In genomic region chr5:55227738-55228430, GRCh38 we compare ENCODE assay signal across 9 cellular contexts. TPM values are rescaled to one million over a fixed set of nuclear protein-coding genes. Genes with fewer than 3 reads are reported as not detected.
DNase-seq lines count a peak whose midpoint lies in the region; ATAC-seq, FAIRE-seq and TF ChIP-seq lines count a peak whose summit lies in the region.
"Had no signal": no experiment of that assay in that cellular context is flagged by ENCODE, and none has a peak within 500 bp of the region (broad histone marks: within the 10 kb centered on the region; RNA-seq: fewer than 3 reads in every experiment).

No MANE protein-coding gene starts in this region.

- peak overlapping the region; percentile 89 for H3K4me2 ChIP-seq in K562 (ENCODE audit: insufficient read depth, low read length)

- peaks cover 36 to 54% (median 47%) of the 10 kb centered on the region in 3 donors for H3K4me1 Mint-ChIP-seq in naive B cell

- H3K79me2 ChIP-seq in K562 (ENCODE audit: control insufficient read depth, insufficient read depth, low read length) = no peaks in the 10 kb centered on the region

- BruUV-seq in K562 (replicated peaks; lab: Mats Ljungman, UMichigan) = no TSS peak

- in situ Hi-C loops in K562 (cut with MboI) = no loop called here

- peak overlapping the region; percentile 64 to 88 (median 84) for H3K4me3 Mint-ChIP-seq in naive B cell

- H3K36me3 Mint-ChIP-seq in naive B cell = peaks cover 0 to 9% of the 10 kb centered on the region in 2 donors

- H3K9me3 ChIP-seq in K562 (replicated peaks; ENCODE audit: control insufficient read depth, insufficient read depth, low read depth, low read length) = no peaks in the 10 kb centered on the region

- TF ChIP-seq CTCF in AG09309 (IDR thresholded peaks at IDR 0.05; ENCODE audit: control insufficient read depth, insufficient read depth, low read depth, low read length, missing control alignments) (no peak), HFF-Myc (IDR thresholded peaks at IDR 0.05; ENCODE audit: low read depth, low read length, missing control alignments) (no peak), K562 (IDR thresholded peaks at IDR 0.05 in 2 of 3, conservative IDR thresholded peaks at IDR 0.05 in 1 of 3; ENCODE audit: insufficient read depth in 2 of 3, low read depth in 1 of 3, low read length in 3 of 3) (no peak)

- peaks cover 0 to 6% (median 0%) of the 10 kb centered on the region in 7 donors for H3K9me3 Mint-ChIP-seq in naive B cell

- no peak for ATAC-seq in K562
- ATAC-seq in naive B cell (ENCODE audit: low read depth in 2 of 2) = no peak
- ATAC-seq in HG03159 (IDR thresholded peaks at IDR 0.05; ENCODE audit: unreplicated experiment) = no peak
- ATAC-seq in HG02884 (IDR thresholded peaks at IDR 0.05; ENCODE audit: unreplicated experiment) = no peak
- ATAC-seq in GM21528 (IDR thresholded peaks at IDR 0.05; ENCODE audit: low FRiP score, unreplicated experiment) = no peak

- peak overlapping the region; percentile 64 for H3K27ac ChIP-seq in K562 (ENCODE audit: extremely low read depth, low read depth, low read length)

- peaks cover 3% of the 10 kb centered on the region for H3K9me1 ChIP-seq in K562 (ENCODE audit: control insufficient read depth, insufficient read depth, low read length)

- H3K4me1 ChIP-seq in K562 (replicated peaks in 1 of 2; ENCODE audit: control insufficient read depth in 2 of 2, insufficient read depth in 2 of 2, low read length in 2 of 2) = peaks cover 12 to 40% of the 10 kb centered on the region in 2 experiments; a peak in 3 of 5 replicates

- POLR2A ChIA-PET in K562 (lab: Yijun Ruan, JAX) = interaction anchor here (0.7 to 1.0 kb wide), 2 partner anchors 13 to 80 kb away, joined by 3 to 4 read pairs; partner anchors contain the start of genes DHX29 and MTREX

- H4K20me1 ChIP-seq in K562 (replicated peaks; ENCODE audit: control insufficient read depth, insufficient read depth, low read length) = no peaks in the 10 kb centered on the region

- intact Hi-C loops in K562 (cut with micrococcal nuclease) = loop anchor here (2.0 to 5.0 kb wide), 3 partner anchors 56 to 463 kb away; partner anchors contain the start of genes CDC20B, DHX29 and MTREX

- no peaks in the 10 kb centered on the region for H3K36me3 ChIP-seq in K562 (ENCODE audit: control insufficient read depth, insufficient read depth, low read length)

- CTCF ChIA-PET in K562 (lab: Yijun Ruan, JAX; ENCODE audit: low intra/inter-chr PET ratio) = interaction anchor here (1.9 kb wide), 1 partner anchor 464 kb away, joined by 6 read pairs; no protein-coding TSS in a partner anchor

- H3K4me3 ChIP-seq in AG09309 (ENCODE audit: control insufficient read depth, low read depth, low read length) (peak overlapping the region; percentile 47), HFF-Myc (replicated peaks; ENCODE audit: low read depth, low read length) (peak overlapping the region; percentile 32), K562 (peak overlapping the region; percentile 71)

- DNase-seq in AG09309 (ENCODE audit: low read depth) (no peak), HFF-Myc (ENCODE audit: extremely low read depth, low read depth) (no peak), K562 (ENCODE audit: extremely low read depth in 1 of 4, low spot score in 3 of 4) (no peak), naive B cell (no peak), SIG-M5 treated with dmso at 0.1 percent for 504 hours (lab: John Stamatoyannopoulos, UW; ENCODE audit: unreplicated experiment) (no peak)

- peaks cover 85 to 89% (median 87%) of the 10 kb centered on the region in 3 donors for H3K27me3 Mint-ChIP-seq in naive B cell

- TF ChIP-seq POLR2A in K562 (conservative IDR thresholded peaks at IDR 0.05) = no peak

- H2AFZ ChIP-seq in K562 (ENCODE audit: low read depth, low read length) = peak overlapping the region; percentile 99

- 48% methylated on average over 25 of the region's 25 CpGs for WGBS in K562 (ENCODE audit: insufficient coverage, low coverage, missing lambda C conversion rate)

- FAIRE-seq in K562 (lab: Jason Lieb, UNC) = peak; percentile 51

- H3K27ac Mint-ChIP-seq in naive B cell = peak overlapping the region in 1 of 6 donors; percentile 90

- H3K27me3 ChIP-seq in K562 (ENCODE audit: control insufficient read depth in 2 of 2, insufficient read depth in 2 of 2, low read length in 2 of 2) = peaks cover 17 to 22% of the 10 kb centered on the region in 2 experiments

- no peak for TF ChIP-seq EP300 in K562 (IDR thresholded peaks at IDR 0.05; ENCODE audit: low read length)

- peak overlapping the region; percentile 82 to 89; a peak in 3 of 4 replicates for H3K9ac ChIP-seq in K562 (ENCODE audit: insufficient read depth in 1 of 2, low read depth in 2 of 2, low read length in 2 of 2)

- no peak for TF ChIP-seq RAD21 in K562 (CRISPR knock-in tag; conservative IDR thresholded peaks at IDR 0.05 in 1 of 2, IDR thresholded peaks at IDR 0.05 in 1 of 2)

TF ChIP-seq in K562, 482 proteins besides CTCF, POLR2A, EP300 and RAD21 (continues in another document):
- TF ChIP-seq SUPT5H (IDR thresholded peaks at IDR 0.05) = no peak
- no peak for TF ChIP-seq FOXJ3 (CRISPR knock-in tag; IDR thresholded peaks at IDR 0.05)
- peak; percentile 52 for TF ChIP-seq NFIX (CRISPR knock-in tag; IDR thresholded peaks at IDR 0.05; ENCODE audit: low read depth)
- TF ChIP-seq EP400 (IDR thresholded peaks at IDR 0.05) = peak; percentile 45; the same call in 1 of the 2 replicates
- 0 out of 4 replicates have a peak, but pooled peaks of 1 of the 2 experiments have one; percentile 18 for TF ChIP-seq CSDE1 (IDR thresholded peaks at IDR 0.05)
- TF ChIP-seq, protein P1, sequence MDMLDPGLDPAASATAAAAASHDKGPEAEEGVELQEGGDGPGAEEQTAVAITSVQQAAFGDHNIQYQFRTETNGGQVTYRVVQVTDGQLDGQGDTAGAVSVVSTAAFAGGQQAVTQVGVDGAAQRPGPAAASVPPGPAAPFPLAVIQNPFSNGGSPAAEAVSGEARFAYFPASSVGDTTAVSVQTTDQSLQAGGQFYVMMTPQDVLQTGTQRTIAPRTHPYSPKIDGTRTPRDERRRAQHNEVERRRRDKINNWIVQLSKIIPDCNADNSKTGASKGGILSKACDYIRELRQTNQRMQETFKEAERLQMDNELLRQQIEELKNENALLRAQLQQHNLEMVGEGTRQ (CRISPR knock-in tag; IDR thresholded peaks at IDR 0.05) = peak; percentile 12

RNA-seq across cellular contexts. Expression of gene MCIDAS, which starts 0.8 kb away (rescaled TPM):
- 0.93 and 1.4 TPM in 2 replicates for total RNA-seq in K562 (2011; cell fraction: chromatin; rRNA removed; ENCODE audit: low replicate concordance)
- total RNA-seq in K562 (2011; cell fraction: nucleolus; rRNA removed) = 1.2 and 1.3 TPM in 2 replicates
- 0.81 and 1.1 TPM in 2 replicates for total RNA-seq in K562 (2011; cell fraction: nucleoplasm; rRNA removed)
- total RNA-seq in K562 (2014; rRNA removed) (0.98 and 1.5 TPM in 2 replicates), K562 (2014; rRNA removed; fragmentation: Illumina TruSeq; extraction: Trizol) (0.26 and 0.36 TPM in 2 replicates), K562 (2015; rRNA removed; fragmentation: Illumina TruSeq; extraction: Trizol) (0.53 and 0.69 TPM in 2 replicates), K562 (2021) (0.94 and 1.2 TPM in 2 replicates)
- polyA plus RNA-seq in K562 (2011; rRNA removed) (0.41 and 0.86 TPM in 2 replicates), K562 (2014; fragmentation: Illumina TruSeq; extraction: Trizol) (0.55 and 0.62 TPM in 2 replicates), K562 (2014; fragmentation: Nextera tagmentation; extraction: Ambion mirVana) (under 1 TPM; 0.07 to 0.17 TPM), K562 (2014; rRNA removed) (1.0 and 2.1 TPM in 2 replicates), naive B cell (ENCODE audit: low read depth in 6 of 6) (not detected)
- polyA plus RNA-seq in K562 (2011; cell fraction: cytosol; rRNA removed) = 0.34 and 1.4 TPM in 2 replicates
- 1.8 and 7.9 TPM in 2 replicates for polyA plus RNA-seq in K562 (2011; cell fraction: nucleus; rRNA removed)
- polyA plus RNA-seq in K562 (2012) = 0.58 and 0.70 TPM in 2 replicates
- 0.27 and 0.32 TPM in 2 replicates for polyA minus RNA-seq in K562 (2011; rRNA and poly(A)+ RNA removed)
- polyA minus RNA-seq in K562 (2011; cell fraction: cytosol; rRNA and poly(A)+ RNA removed) = not detected in 2 replicates
- polyA minus RNA-seq in K562 (2011; cell fraction: nucleus; rRNA and poly(A)+ RNA removed) = 0.56 and 1.5 TPM in 2 replicates

RNA-seq across cellular contexts. Expression of gene CCNO, which starts 5.5 kb away (rescaled TPM):
- total RNA-seq in K562 (2011; cell fraction: chromatin; rRNA removed; ENCODE audit: low replicate concordance) = 0.55 and 1.9 TPM in 2 replicates
- 1.6 and 2.7 TPM in 2 replicates for total RNA-seq in K562 (2011; cell fraction: nucleolus; rRNA removed)
- total RNA-seq in K562 (2011; cell fraction: nucleoplasm; rRNA removed) = 1.2 and 2.1 TPM in 2 replicates
- total RNA-seq in K562 (2014; rRNA removed) = 1.6 and 1.8 TPM in 2 replicates
- total RNA-seq in K562 (2014; rRNA removed; fragmentation: Illumina TruSeq; extraction: Trizol) = 0.16 and 0.29 TPM in 2 replicates
- 0.43 and 0.45 TPM in 2 replicates for total RNA-seq in K562 (2015; rRNA removed; fragmentation: Illumina TruSeq; extraction: Trizol)
- total RNA-seq in K562 (2021) = 3.1 and 3.2 TPM in 2 replicates
- 0.28 and 0.84 TPM in 2 replicates for polyA plus RNA-seq in K562 (2011; rRNA removed)
- 0.75 and 1.8 TPM in 2 replicates for polyA plus RNA-seq in K562 (2011; cell fraction: cytosol; rRNA removed)
- polyA plus RNA-seq in K562 (2011; cell fraction: nucleus; rRNA removed) = 2.7 and 6.6 TPM in 2 replicates
- polyA plus RNA-seq in K562 (2012) = 1.5 and 3.9 TPM in 2 replicates
- 0.25 and 0.64 TPM in 2 replicates for polyA plus RNA-seq in K562 (2014; fragmentation: Illumina TruSeq; extraction: Trizol)
- polyA plus RNA-seq in K562 (2014; fragmentation: Nextera tagmentation; extraction: Ambion mirVana) = under 1 TPM; 0.08 to 0.13 TPM
- polyA plus RNA-seq in K562 (2014; rRNA removed) = 1.9 TPM in 2 replicates
- 0.25 TPM in 1 of 2 replicates, not detected in the other for polyA minus RNA-seq in K562 (2011; rRNA and poly(A)+ RNA removed)
- polyA minus RNA-seq in K562 (2011; cell fraction: cytosol; rRNA and poly(A)+ RNA removed) = not detected in 2 replicates
- 0.56 and 0.67 TPM in 2 replicates for polyA minus RNA-seq in K562 (2011; cell fraction: nucleus; rRNA and poly(A)+ RNA removed)
- polyA plus RNA-seq in naive B cell (ENCODE audit: low read depth in 6 of 6) = not detected

RNA-seq across cellular contexts. Expression of gene CDC20B, which starts 54.9 kb away (rescaled TPM):
- not detected in 2 replicates for total RNA-seq in K562 (2011; cell fraction: chromatin; rRNA removed; ENCODE audit: low replicate concordance)
- not detected in 2 replicates for total RNA-seq in K562 (2011; cell fraction: nucleolus; rRNA removed)
- total RNA-seq in K562 (2011; cell fraction: nucleoplasm; rRNA removed) = not detected in 2 replicates
- not detected in 2 replicates for total RNA-seq in K562 (2014; rRNA removed)
- not detected in 2 replicates for total RNA-seq in K562 (2014; rRNA removed; fragmentation: Illumina TruSeq; extraction: Trizol)
- not detected in 2 replicates for total RNA-seq in K562 (2015; rRNA removed; fragmentation: Illumina TruSeq; extraction: Trizol)
- not detected in 2 replicates for total RNA-seq in K562 (2021)
- polyA plus RNA-seq in K562 (2011; rRNA removed) = not detected in 2 replicates
- polyA plus RNA-seq in K562 (2011; cell fraction: cytosol; rRNA removed) = not detected in 2 replicates
- polyA plus RNA-seq in K562 (2011; cell fraction: nucleus; rRNA removed) = not detected in 2 replicates
- polyA plus RNA-seq in K562 (2012) = not detected in 2 replicates
- polyA plus RNA-seq in K562 (2014; fragmentation: Illumina TruSeq; extraction: Trizol) = not detected in 2 replicates
- polyA plus RNA-seq in K562 (2014; fragmentation: Nextera tagmentation; extraction: Ambion mirVana) = under 1 TPM in 1 of 2 experiments, not detected in 1; 0.04 TPM
- not detected in 2 replicates for polyA plus RNA-seq in K562 (2014; rRNA removed)
- not detected in 2 replicates for polyA minus RNA-seq in K562 (2011; rRNA and poly(A)+ RNA removed)
- polyA minus RNA-seq in K562 (2011; cell fraction: cytosol; rRNA and poly(A)+ RNA removed) = not detected in 2 replicates
- not detected in 2 replicates for polyA minus RNA-seq in K562 (2011; cell fraction: nucleus; rRNA and poly(A)+ RNA removed)
- not detected for polyA plus RNA-seq in naive B cell (ENCODE audit: low read depth in 6 of 6)
- total RNA-seq: HT1080 had no signal
